In the genomic region with DNA sequence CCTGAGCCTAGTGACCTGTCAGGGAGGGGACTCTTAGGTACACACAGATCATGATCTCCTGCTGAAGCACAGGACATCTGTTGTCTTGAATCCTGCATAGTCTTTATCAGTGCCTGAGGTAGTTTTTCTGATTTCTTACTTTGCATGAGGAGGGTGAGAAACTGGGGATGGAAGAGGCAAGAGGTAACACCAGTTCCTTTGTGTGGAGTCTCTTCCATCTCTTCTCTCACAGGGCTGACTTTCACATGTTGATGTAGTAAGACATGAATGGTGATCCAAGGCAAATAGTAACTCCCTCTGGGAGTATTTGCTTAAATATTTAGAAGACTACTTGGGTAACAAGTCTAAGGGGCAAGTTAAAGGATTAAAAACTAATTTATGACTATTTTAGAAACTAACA, we compare ENCODE assay signal across 24 cellular contexts.
"Had no signal": no experiment of that assay in that cellular context is flagged by ENCODE, and none has a peak within 500 bp of the region (broad histone marks: within the 10 kb centered on the region; RNA-seq: fewer than 3 reads in every experiment).

No MANE protein-coding gene starts in this region.

- H3K27ac ChIP-seq: heart left ventricle, pancreas, stomach, thoracic aorta, uterus had no signal

- H3K4me1 ChIP-seq: pancreas, uterus had no signal

- H3K9me3 ChIP-seq: pancreas, thoracic aorta, uterus had no signal

- H3K36me3 ChIP-seq: heart left ventricle, pancreas, stomach, thoracic aorta, uterus had no signal

- DNase-seq: effector memory CD4-positive, alpha-beta T cell; heart left ventricle; hippocampal formation; immature natural killer cell; kidney; left colon; left ventricle myocardium superior; mesenchymal stem cell; naive B cell; occipital lobe; pancreas; right cardiac atrium; small intestine; stimulated activated CD4-positive, alpha-beta T cell treated with anti-CD3 and anti-CD28 coated beads, Interleukin-12 subunit alpha, Interleukin-12 subunit beta, amount 100 ng/mL, for 4 hours; stimulated activated naive CD4-positive, alpha-beta T cell; stomach; substantia nigra; trophoblast cell; uterus had no signal

- FAIRE-seq: endometrium, frontal cortex, kidney, pancreas had no signal

- ATAC-seq: esophagus mucosa, heart left ventricle, left colon, left ventricle myocardium superior, pancreas, right cardiac atrium had no signal

- H3K27me3 ChIP-seq: heart left ventricle, pancreas, stomach, uterus had no signal

- H3K4me3 ChIP-seq: heart left ventricle, lung, pancreas, stomach, thoracic aorta, uterus had no signal
